In genomic region chr3:129526121-129526900, GRCh38 we compare ENCODE assay signal across 9 cellular contexts. TPM values are rescaled to one million over a fixed set of nuclear protein-coding genes. Genes with fewer than 3 reads are reported as not detected.
DNase-seq lines count a peak whose midpoint lies in the region; ATAC-seq lines count a peak whose summit lies in the region.
"Had no signal": no experiment of that assay in that cellular context is flagged by ENCODE, and none has a peak within 500 bp of the region (broad histone marks: within the 10 kb centered on the region; RNA-seq: fewer than 3 reads in every experiment).

No MANE protein-coding gene starts in this region.

- H3K9me3 Mint-ChIP-seq in naive B cell = no peaks in the 10 kb centered on the region
- H3K9me3 Mint-ChIP-seq: neural crest cell had no signal

- H3K4me1 Mint-ChIP-seq in naive B cell = peaks cover 14 to 21% (median 20%) of the 10 kb centered on the region in 3 donors

- peak; percentile 58 for DNase-seq in NCI-H226
- DNase-seq in naive B cell = peak; percentile 73
- DNase-seq in activated CD4-positive, alpha-beta T cell treated with anti-CD3 and anti-CD28 coated beads for 4 hours = no peak
- no peak for DNase-seq in mesenteric fat pad (ENCODE audit: low spot score)
- no peak for DNase-seq in NCI-H82 (lab: John Stamatoyannopoulos, UW)
- DNase-seq in activated naive CD4-positive, alpha-beta T cell (lab: John Stamatoyannopoulos, UW) = no peak

- H3K36me3 Mint-ChIP-seq in naive B cell = no peaks in the 10 kb centered on the region

- no peak overlapping the region for H3K4me3 Mint-ChIP-seq in naive B cell
- H3K4me3 Mint-ChIP-seq: neural crest cell had no signal

- H3K27ac Mint-ChIP-seq in naive B cell = peak overlapping the region; percentile 62 to 92 (median 80)

- H3K27me3 Mint-ChIP-seq in naive B cell = no peaks in the 10 kb centered on the region

- peak; percentile 87 for ATAC-seq in GM19043 (IDR thresholded peaks at IDR 0.05; ENCODE audit: low read depth, unreplicated experiment)
- ATAC-seq in HG02759 (IDR thresholded peaks at IDR 0.05; ENCODE audit: unreplicated experiment) = peak; percentile 96
- ATAC-seq in naive B cell (ENCODE audit: low read depth in 2 of 2) = peak; percentile 100

RNA-seq across cellular contexts. Expression of gene RHO, which starts 2.1 kb away (rescaled TPM):
- not detected for polyA plus RNA-seq in naive B cell (ENCODE audit: low read depth in 6 of 6)
- total RNA-seq in mesenteric fat pad = not detected
- total RNA-seq: neural crest cell had no signal

RNA-seq across cellular contexts. Expression of gene H1-8, which starts 16.7 kb away (rescaled TPM):
- not detected for polyA plus RNA-seq in naive B cell (ENCODE audit: low read depth in 6 of 6)
- not detected for total RNA-seq in mesenteric fat pad
- total RNA-seq: neural crest cell had no signal

Comparison
In these comparisons a context has a peak if more than half of its experiments do, and no peak if none do; other contexts are left out.
1. DNase-seq: peak in NCI-H226 (single experiment) and naive B cell (single experiment); none in activated CD4-positive, alpha-beta T cell treated with anti-CD3 and anti-CD28 coated beads for 4 hours (0 of 2), mesenteric fat pad (single experiment), NCI-H82 (single experiment) and activated naive CD4-positive, alpha-beta T cell (0 of 4).
2. Peak in every context shown above with its lines, with median percentiles within 50 percentile points of each other: ATAC-seq.